ENCODE assay signal across 9 cellular contexts in the genomic region with DNA sequence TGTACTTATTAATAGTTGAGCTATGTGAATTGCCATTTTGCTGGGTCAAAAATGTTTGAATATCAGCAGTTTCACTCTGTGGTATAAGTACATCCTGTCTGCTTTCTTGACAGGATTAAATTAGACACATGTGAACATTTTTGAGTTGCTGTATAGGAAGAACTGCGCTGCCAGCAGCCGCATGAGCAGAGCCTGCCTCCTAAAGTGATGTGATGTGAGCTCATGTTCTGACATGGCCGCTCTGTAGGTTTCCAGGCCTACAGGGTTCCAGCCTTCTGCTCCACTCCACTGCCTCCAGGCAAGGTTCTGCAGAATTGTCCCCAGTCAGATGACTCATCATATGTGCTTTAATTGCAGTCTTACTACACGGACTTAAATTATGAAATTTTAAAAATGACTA.
DNase-seq lines count a peak whose midpoint lies in the region; ATAC-seq and TF ChIP-seq lines count a peak whose summit lies in the region.
"Had no signal": no experiment of that assay in that cellular context is flagged by ENCODE, and none has a peak within 500 bp of the region (broad histone marks: within the 10 kb centered on the region; RNA-seq: fewer than 3 reads in every experiment).

No MANE protein-coding gene starts in this region.

- no peaks in the 10 kb centered on the region for H3K9me3 ChIP-seq in BE2C
- no peaks in the 10 kb centered on the region for H3K9me3 ChIP-seq in right cardiac atrium (ENCODE audit: control insufficient read depth, low read length)

- H3K27ac ChIP-seq in right cardiac atrium (ENCODE audit: low read length), result no peak overlapping the region
- H3K27ac ChIP-seq: HL-60 had no signal

- DNase-seq in BE2C, result peak; percentile 45
- peak; percentile 42 for DNase-seq in RPMI7951 (ENCODE audit: low read depth)
- DNase-seq in DMS53 (lab: John Stamatoyannopoulos, UW), result no peak
- no peak for DNase-seq in NCI-H1417 (lab: John Stamatoyannopoulos, UW)
- no peak for DNase-seq in right cardiac atrium
- DNase-seq in GF-D8 (lab: John Stamatoyannopoulos, UW), result no peak

- H3K27me3 ChIP-seq in BE2C, result no peaks in the 10 kb centered on the region
- H3K27me3 ChIP-seq in right cardiac atrium (ENCODE audit: control insufficient read depth, insufficient read depth), result no peaks in the 10 kb centered on the region

- intact Hi-C loops in right cardiac atrium (cut with DNase I), result no loop called here

- no peak for TF ChIP-seq CTCF in BE2C (IDR thresholded peaks at IDR 0.05; ENCODE audit: low read depth, low read length)

- no peaks in the 10 kb centered on the region for H3K36me3 ChIP-seq in BE2C

- H3K4me3 ChIP-seq in BE2C (ENCODE audit: low read depth, low read length) (no peak overlapping the region), right cardiac atrium (ENCODE audit: low read length) (no peak overlapping the region)

- peaks cover 3% of the 10 kb centered on the region; the same call in 1 of the 2 replicates for H3K4me1 ChIP-seq in BE2C
- no peaks in the 10 kb centered on the region for H3K4me1 ChIP-seq in right cardiac atrium (ENCODE audit: control insufficient read depth, insufficient read depth, low read length)

- ATAC-seq in GM18907 (IDR thresholded peaks at IDR 0.05; ENCODE audit: unreplicated experiment) (peak; percentile 71), HG02798 (IDR thresholded peaks at IDR 0.05; ENCODE audit: poor library complexity, unreplicated experiment) (peak; percentile 71), right cardiac atrium (no peak)

- 85% methylated on average over 4 of the region's 4 CpGs for WGBS in right cardiac atrium

Comparison
In these comparisons a context has a peak if more than half of its experiments do, and no peak if none do; other contexts are left out.
1. DNase-seq: peak in BE2C (single experiment) and RPMI7951 (single experiment); none in DMS53 (single experiment), NCI-H1417 (0 of 3), right cardiac atrium (0 of 3) and GF-D8 (single experiment).
2. ATAC-seq: peak in GM18907 (single experiment) and HG02798 (single experiment); none in right cardiac atrium (0 of 2).